Comparison of ENCODE assay signal across 24 cellular contexts in genomic region chr11:37525336-37525735, GRCh38.
DNase-seq lines count a peak whose midpoint lies in the region; ATAC-seq and TF ChIP-seq lines count a peak whose summit lies in the region.
"Had no signal": no experiment of that assay in that cellular context is flagged by ENCODE, and none has a peak within 500 bp of the region (broad histone marks: within the 10 kb centered on the region; RNA-seq: fewer than 3 reads in every experiment).

No MANE protein-coding gene starts in this region.

- POLR2A ChIA-PET in AG04450 (lab: Yijun Ruan, JAX), result no interaction called here

- no peak for ATAC-seq in GM18505 (IDR thresholded peaks at IDR 0.05; ENCODE audit: unreplicated experiment)
- ATAC-seq in stimulated activated naive B cell treated with anti-CD40 and anti-IgM and Interleukin-4, amounts not matched to agents 10 μg/mL and 1 μg/mL and 100 μg/mL, for 72 hours (replicated peaks), result no peak
- ATAC-seq: activated CD4-positive, CD25-positive, alpha-beta regulatory T cell treated with anti-CD3 and anti-CD28 coated beads, Interleukin-2, amount 50 U/mL, for 24 hours; gastroesophageal sphincter; naive thymus-derived CD4-positive, alpha-beta T cell; stimulated activated naive CD8-positive, alpha-beta T cell treated with anti-CD3 and anti-CD28 coated beads, Interleukin-15, Interleukin-2, amounts not matched to agents 100 U/mL and 50 U/mL, for 24 hours had no signal

- CTCF ChIA-PET in AG04450 (lab: Charles Lee), result no interaction called here

- H3K27ac ChIP-seq in AG04450 (ENCODE audit: low read depth, low read length) (no peak overlapping the region), GM23248 (no peak overlapping the region)
- H3K27ac ChIP-seq: coronary artery, gastroesophageal sphincter, KMS-11, tibial artery had no signal

- H3K27ac Mint-ChIP-seq in stimulated activated naive B cell treated with anti-CD40 and anti-IgM and Interleukin-4, amounts not matched to agents 10 μg/mL and 1 μg/mL and 100 μg/mL, for 72 hours, result no peak overlapping the region
- H3K27ac Mint-ChIP-seq: activated naive CD4-positive, alpha-beta T cell treated with anti-CD3 and anti-CD28 coated beads for 36 hours; CD4-positive, alpha-beta memory T cell; naive thymus-derived CD4-positive, alpha-beta T cell had no signal

- no peaks in the 10 kb centered on the region for H3K36me3 Mint-ChIP-seq in stimulated activated naive B cell treated with anti-CD40 and anti-IgM and Interleukin-4, amounts not matched to agents 10 μg/mL and 1 μg/mL and 100 μg/mL, for 72 hours
- H3K36me3 Mint-ChIP-seq: CD4-positive, alpha-beta memory T cell; naive thymus-derived CD4-positive, alpha-beta T cell had no signal

- peaks cover 13% of the 10 kb centered on the region in 2 donors for H3K9me3 Mint-ChIP-seq in stimulated activated naive B cell treated with anti-CD40 and anti-IgM and Interleukin-4, amounts not matched to agents 10 μg/mL and 1 μg/mL and 100 μg/mL, for 72 hours

- H3K27me3 ChIP-seq in AG04450 (ENCODE audit: control insufficient read depth, insufficient read depth, low read length) (no peaks in the 10 kb centered on the region), GM23248 (replicated peaks; ENCODE audit: insufficient read depth) (no peaks in the 10 kb centered on the region)
- H3K27me3 ChIP-seq: gastroesophageal sphincter, tibial artery had no signal

- no peaks in the 10 kb centered on the region for H4K20me1 ChIP-seq in GM23248 (ENCODE audit: insufficient read depth)

- H3K27me3 Mint-ChIP-seq in stimulated activated naive B cell treated with anti-CD40 and anti-IgM and Interleukin-4, amounts not matched to agents 10 μg/mL and 1 μg/mL and 100 μg/mL, for 72 hours, result no peaks in the 10 kb centered on the region
- H3K27me3 Mint-ChIP-seq: CD4-positive, alpha-beta memory T cell; naive thymus-derived CD4-positive, alpha-beta T cell had no signal

- no peak overlapping the region for H2AFZ ChIP-seq in GM23248

- H3K9me3 ChIP-seq in AG04450 (ENCODE audit: control insufficient read depth, insufficient read depth, low read length) (peaks cover 7% of the 10 kb centered on the region; the same call in 1 of the 2 replicates), GM23248 (ENCODE audit: low read depth) (no peaks in the 10 kb centered on the region)

- DNase-seq in AG04450 (ENCODE audit: low read depth, low spot score) (no peak), GM23248 (peak; percentile 3), astrocyte of the cerebellum (ENCODE audit: low read depth) (no peak), foreskin fibroblast (peak in 1 of 2 donors; percentile 43), GM19240 (ENCODE audit: insufficient read length, low spot score) (no peak), NOMO-1 treated with dmso at 0.1 percent for 144 hours (lab: John Stamatoyannopoulos, UW; ENCODE audit: unreplicated experiment) (no peak)
- no peak for DNase-seq in stimulated activated naive B cell treated with anti-CD40 and anti-IgM and Interleukin-4, amounts not matched to agents 10 μg/mL and 1 μg/mL and 100 μg/mL, for 72 hours
- DNase-seq: activated CD8-positive, alpha-beta memory T cell treated with anti-CD3 and anti-CD28 coated beads for 24 hours; activated naive CD4-positive, alpha-beta T cell treated with anti-CD3 and anti-CD28 coated beads for 36 hours; activated T-cell treated with anti-CD3 and anti-CD28 coated beads, Interleukin-2, amount 50 U/mL, for 48 hours; CD4-positive, alpha-beta memory T cell; mesendoderm; naive thymus-derived CD4-positive, alpha-beta T cell; NCI-H1930; NCI-H446 treated with DMSO at 0.1 percent for 48 hours; stimulated activated CD4-positive, alpha-beta T cell treated with anti-CD3 and anti-CD28 coated beads, Interleukin-2, amount 100 ng/mL, for 48 hours; stimulated activated naive CD8-positive, alpha-beta T cell treated with anti-CD3 and anti-CD28 coated beads, Interleukin-15, Interleukin-2, amounts not matched to agents 100 U/mL and 50 U/mL, for 24 hours; T1000; tibial artery had no signal

- H3F3A ChIP-seq in GM23248 (ENCODE audit: insufficient read depth), result no peaks in the 10 kb centered on the region

- no peak overlapping the region for H3K4me2 ChIP-seq in GM23248 (ENCODE audit: unreplicated experiment)
- H3K4me2 ChIP-seq: KMS-11 had no signal

- no peaks in the 10 kb centered on the region for H3K9me2 ChIP-seq in GM23248 (ENCODE audit: insufficient read depth)

- H3K4me3 ChIP-seq in AG04450 (ENCODE audit: low read depth, low read length), result no peak overlapping the region
- no peak overlapping the region for H3K4me3 ChIP-seq in GM23248
- H3K4me3 ChIP-seq in astrocyte of the cerebellum (ENCODE audit: low read depth, low read length), result no peak overlapping the region
- no peak overlapping the region for H3K4me3 ChIP-seq in foreskin fibroblast (ENCODE audit: low read depth in 1 of 2, low read length in 2 of 2)
- H3K4me3 ChIP-seq: coronary artery, gastroesophageal sphincter, tibial artery had no signal

- in situ Hi-C loops in GM23248 (cut with MboI), result no loop called here
- in situ Hi-C loops in astrocyte of the cerebellum (cut with HindIII; ENCODE audit: low sequenced_read_pairs), result no loop called here

- TF ChIP-seq POLR2A in GM18505 (IDR thresholded peaks at IDR 0.05; ENCODE audit: borderline replicate concordance, extremely low read depth, insufficient read depth, insufficient read length), result no peak

- no peaks in the 10 kb centered on the region for H3K4me1 Mint-ChIP-seq in stimulated activated naive B cell treated with anti-CD40 and anti-IgM and Interleukin-4, amounts not matched to agents 10 μg/mL and 1 μg/mL and 100 μg/mL, for 72 hours
- H3K4me1 Mint-ChIP-seq: CD4-positive, alpha-beta memory T cell; naive thymus-derived CD4-positive, alpha-beta T cell had no signal

- no peaks in the 10 kb centered on the region for H3K4me1 ChIP-seq in GM23248 (ENCODE audit: insufficient read depth)
- H3K4me1 ChIP-seq: gastroesophageal sphincter, tibial artery had no signal

- H3K36me3 ChIP-seq in GM23248 (ENCODE audit: low read depth), result no peaks in the 10 kb centered on the region
- H3K36me3 ChIP-seq: gastroesophageal sphincter, tibial artery had no signal

- no peaks in the 10 kb centered on the region for H3K79me2 ChIP-seq in GM23248 (ENCODE audit: insufficient read depth)

- no peak overlapping the region for H3K4me3 Mint-ChIP-seq in stimulated activated naive B cell treated with anti-CD40 and anti-IgM and Interleukin-4, amounts not matched to agents 10 μg/mL and 1 μg/mL and 100 μg/mL, for 72 hours
- H3K4me3 Mint-ChIP-seq: activated naive CD4-positive, alpha-beta T cell treated with anti-CD3 and anti-CD28 coated beads for 36 hours; CD4-positive, alpha-beta memory T cell; naive thymus-derived CD4-positive, alpha-beta T cell had no signal

- no peak overlapping the region for H3K9ac ChIP-seq in GM23248
- H3K9ac ChIP-seq: KMS-11 had no signal

- peak; percentile 47 for TF ChIP-seq CTCF in AG04450 (IDR thresholded peaks at IDR 0.05; ENCODE audit: low read depth, low read length)
- TF ChIP-seq CTCF in astrocyte of the cerebellum (IDR thresholded peaks at IDR 0.05; ENCODE audit: low read depth, low read length, missing control alignments), result peak; percentile 9
- TF ChIP-seq CTCF in foreskin fibroblast (IDR thresholded peaks at IDR 0.05; ENCODE audit: low read depth, low read length), result peak; percentile 16
